Comparison of ENCODE assay signal across 9 cellular contexts in the genomic region with DNA sequence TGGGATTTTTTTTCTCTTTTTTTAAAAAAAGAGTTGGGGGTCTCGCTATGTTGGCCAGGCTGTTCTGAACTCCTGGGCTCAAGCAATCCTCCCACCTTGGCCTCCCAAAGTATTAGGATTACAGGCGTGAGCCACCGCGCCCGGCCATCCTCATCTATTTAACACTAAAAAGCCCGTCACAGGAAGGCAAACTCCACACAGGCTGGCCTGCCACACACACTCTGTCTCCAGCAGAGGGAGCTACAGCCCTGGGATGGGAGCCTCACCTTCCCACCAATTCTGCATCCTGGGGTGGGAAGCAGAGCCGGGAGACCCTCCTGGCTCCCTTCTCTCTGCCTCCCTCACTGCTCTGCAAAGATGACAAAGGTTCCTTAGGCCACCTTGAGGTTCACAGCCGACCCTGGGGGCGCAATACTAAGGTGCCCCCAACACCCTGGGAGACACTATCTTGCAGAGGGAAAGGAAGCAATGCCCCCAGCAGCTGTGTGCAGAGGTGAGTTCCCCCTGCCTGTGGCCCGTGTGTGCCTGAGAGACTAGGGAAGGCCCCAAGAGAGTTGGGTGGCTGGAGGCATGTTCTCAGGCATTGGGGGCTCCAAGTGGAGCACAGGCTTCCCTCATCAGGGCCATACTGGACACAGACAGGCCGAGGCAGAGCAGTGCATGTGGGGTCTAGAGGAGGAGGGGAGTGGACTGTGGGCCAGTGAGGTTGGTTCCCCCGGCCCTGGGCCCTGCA. TPM values are rescaled to one million over a fixed set of nuclear protein-coding genes. Genes with fewer than 3 reads are reported as not detected.
A peak's percentile ranks its signal among the peaks of the same experiment; 100 is the strongest.
DNase-seq lines count a peak whose midpoint lies in the region; ATAC-seq, FAIRE-seq and TF ChIP-seq lines count a peak whose summit lies in the region.
"Had no signal": no experiment of that assay in that cellular context is flagged by ENCODE, and none has a peak within 500 bp of the region (broad histone marks: within the 10 kb centered on the region; RNA-seq: fewer than 3 reads in every experiment).

No MANE protein-coding gene starts in this region.

- no peak overlapping the region for H2BK5ac ChIP-seq in H9 (ENCODE audit: insufficient read length, low read length)

- H3K9ac ChIP-seq in H9 (ENCODE audit: extremely low read depth, insufficient read length, low read length) (no peak overlapping the region), SK-N-SH (no peak overlapping the region)

- H3K9me3 ChIP-seq in Caco-2: no peaks in the 10 kb centered on the region
- no peaks in the 10 kb centered on the region for H3K9me3 ChIP-seq in H9 (ENCODE audit: control insufficient read depth, low read depth, low read length)
- no peaks in the 10 kb centered on the region for H3K9me3 ChIP-seq in SK-N-SH
- H3K9me3 ChIP-seq in esophagus squamous epithelium: no peaks in the 10 kb centered on the region
- H3K9me3 ChIP-seq in pancreas: no peaks in the 10 kb centered on the region

- H2AFZ ChIP-seq in H9 (ENCODE audit: low read length) (no peak overlapping the region), SK-N-SH (ENCODE audit: low read depth) (no peak overlapping the region)

- WGBS in H9 (ENCODE audit: extremely low coverage, insufficient read length, low lambda C conversion rate): no CpG with 5 or more reads among the region's 12 CpGs
- WGBS in SK-N-SH (ENCODE audit: low lambda C conversion rate): 76% methylated on average over 12 of the region's 12 CpGs
- 54 to 63% methylated on average over 5 to 10 of the region's 12 CpGs for whole genome bisulfite sequencing in esophagus squamous epithelium, 2 donors
- 73 to 81% methylated on average over 12 of the region's 12 CpGs for WGBS in pancreas, 2 donors

- POLR2A ChIA-PET in Caco-2 (lab: Charles Lee) (no interaction called here), SK-N-SH (lab: Yijun Ruan, JAX) (no interaction called here)

- no peak overlapping the region for H2BK20ac ChIP-seq in H9 (ENCODE audit: low read depth, low read length, poor library complexity, severe bottlenecking)

- H3K4me1 Mint-ChIP-seq in Caco-2 (ENCODE audit: low read depth, unreplicated experiment) (no peaks in the 10 kb centered on the region), H9 (peaks cover 17 to 23% of the 10 kb centered on the region in 2 experiments)

- H3K27me3 Mint-ChIP-seq in Caco-2 (ENCODE audit: insufficient read depth, unreplicated experiment) (no peaks in the 10 kb centered on the region), H9 (ENCODE audit: low read depth) (no peaks in the 10 kb centered on the region)
- H3K27me3 Mint-ChIP-seq: naive B cell had no signal

- peak; percentile 39 to 82 for TF ChIP-seq CTCF in Caco-2 (IDR thresholded peaks at IDR 0.05; ENCODE audit: insufficient read depth in 1 of 2, low read depth in 1 of 2, low read length in 1 of 2, severe bottlenecking in 1 of 2, unreplicated experiment in 1 of 2)
- TF ChIP-seq CTCF in H9 (conservative IDR thresholded peaks at IDR 0.05): peak; percentile 96
- peak; percentile 86 for TF ChIP-seq CTCF in SK-N-SH (IDR thresholded peaks at IDR 0.05)
- TF ChIP-seq CTCF in esophagus squamous epithelium (IDR thresholded peaks at IDR 0.05): peak in 5 of 6 experiments; percentile 49 to 71 (median 57)
- peak; percentile 22 to 62 (median 49) for TF ChIP-seq CTCF in pancreas (IDR thresholded peaks at IDR 0.05)

- H3K4me3 Mint-ChIP-seq in Caco-2 (ENCODE audit: unreplicated experiment) (no peak overlapping the region), H9 (no peak overlapping the region)
- H3K4me3 Mint-ChIP-seq: naive B cell had no signal

- no peak overlapping the region for H3K18ac ChIP-seq in H9 (ENCODE audit: insufficient read length, low read depth, low read length)

- CTCF ChIA-PET in Caco-2 (lab: Charles Lee) (interaction anchor here (0.6 to 1.5 kb wide), 6 partner anchors 27 to 872 kb away, joined by 3 to 10 read pairs (median 4); partner anchors contain the start of genes ELAVL1, SNAPC2 and TIMM44), SK-N-SH (lab: Yijun Ruan, JAX) (interaction anchor here (0.7 to 9.1 kb wide), 25 partner anchors 7 to 282 kb away, joined by 3 to 81 read pairs (median 5); partner anchors contain the start of genes ELAVL1 and TIMM44)

- H3K27me3 ChIP-seq in Caco-2 (replicated peaks; ENCODE audit: control insufficient read depth, insufficient read depth, low read length): no peaks in the 10 kb centered on the region
- H3K27me3 ChIP-seq in H9 (ENCODE audit: insufficient read depth, low read length): no peaks in the 10 kb centered on the region
- H3K27me3 ChIP-seq in SK-N-SH (ENCODE audit: insufficient read depth): no peaks in the 10 kb centered on the region
- H3K27me3 ChIP-seq in esophagus squamous epithelium: no peaks in the 10 kb centered on the region
- H3K27me3 ChIP-seq in pancreas: no peaks in the 10 kb centered on the region

- H3K4me2 ChIP-seq in H9 (ENCODE audit: insufficient read depth, insufficient read length, low read length) (no peak overlapping the region), SK-N-SH (no peak overlapping the region)

- H3K9me2 ChIP-seq in SK-N-SH: no peaks in the 10 kb centered on the region

- H3K4me3 ChIP-seq in Caco-2 (ENCODE audit: low read depth, low read length) (no peak overlapping the region), SK-N-SH (ENCODE audit: low read depth in 2 of 2, low read length in 1 of 2) (no peak overlapping the region; a peak in 1 of 4 replicates), esophagus squamous epithelium (no peak overlapping the region), pancreas (no peak overlapping the region)

- no peak overlapping the region for H4K8ac ChIP-seq in H9 (replicated peaks; ENCODE audit: insufficient read length, low read depth, low read length)

- H3K79me1 ChIP-seq in H9 (ENCODE audit: insufficient read depth, low read depth, low read length, poor library complexity, severe bottlenecking): no peaks in the 10 kb centered on the region

- H3K4me1 ChIP-seq in Caco-2 (no peaks in the 10 kb centered on the region), H9 (ENCODE audit: insufficient read depth, low read length) (no peaks in the 10 kb centered on the region), SK-N-SH (ENCODE audit: control insufficient read depth in 1 of 2, insufficient read depth in 2 of 2, low read depth in 1 of 2, low read length in 1 of 2) (no peaks in the 10 kb centered on the region), esophagus squamous epithelium (no peaks in the 10 kb centered on the region), pancreas (no peaks in the 10 kb centered on the region)

- H4K91ac ChIP-seq in H9 (ENCODE audit: insufficient read length, low read depth, low read length): no peak overlapping the region

- no peak overlapping the region for H2BK12ac ChIP-seq in H9 (ENCODE audit: insufficient read length, low read depth, low read length)

- no peaks in the 10 kb centered on the region for H3F3A ChIP-seq in SK-N-SH (replicated peaks; ENCODE audit: insufficient read depth)

- no peak overlapping the region for H2AK5ac ChIP-seq in H9 (ENCODE audit: insufficient read length, low read length)

- no peaks in the 10 kb centered on the region for H3K23me2 ChIP-seq in H9 (ENCODE audit: insufficient read length, low read depth, low read length, poor library complexity, severe bottlenecking)

- no peak overlapping the region for H2BK120ac ChIP-seq in H9 (ENCODE audit: low read depth, low read length, poor library complexity, severe bottlenecking)

- intact Hi-C loops in Caco-2 (cut with micrococcal nuclease; ENCODE audit: unreplicated experiment) (no loop called here), esophagus squamous epithelium (cut with DNase I) (no loop called here), pancreas (cut with DNase I) (no loop called here)

- no peak overlapping the region for H3K4ac ChIP-seq in H9 (ENCODE audit: low read depth, low read length)

- H3K79me2 ChIP-seq in H9 (ENCODE audit: insufficient read depth, low read length) (no peaks in the 10 kb centered on the region), SK-N-SH (ENCODE audit: insufficient read depth) (peaks cover 5% of the 10 kb centered on the region; the same call in 1 of the 2 replicates)

- H3K36me3 Mint-ChIP-seq in Caco-2 (ENCODE audit: insufficient read depth, unreplicated experiment): peaks cover 80% of the 10 kb centered on the region
- peaks cover 35 to 78% (median 63%) of the 10 kb centered on the region in 3 experiments for H3K36me3 Mint-ChIP-seq in H9 (ENCODE audit: insufficient read depth in 1 of 3, low read depth in 3 of 3)

- H3K23ac ChIP-seq in H9 (ENCODE audit: insufficient read length, low read depth, low read length): no peak overlapping the region

- H3K27ac ChIP-seq in H9 (ENCODE audit: insufficient read length, low read depth, low read length): no peak overlapping the region
- no peak overlapping the region for H3K27ac ChIP-seq in SK-N-SH (ENCODE audit: low read depth in 2 of 2, low read length in 1 of 2)
- H3K27ac ChIP-seq in esophagus squamous epithelium: no peak overlapping the region
- H3K27ac ChIP-seq in pancreas: no peak overlapping the region

- no peak for FAIRE-seq in pancreas (lab: Jason Lieb, UNC)

- no peak for TF ChIP-seq EP300 in SK-N-SH (IDR thresholded peaks at IDR 0.05; ENCODE audit: borderline replicate concordance in 1 of 2, low read depth in 1 of 2, low read length in 1 of 2)

- no peaks in the 10 kb centered on the region for H4K20me1 ChIP-seq in H9 (ENCODE audit: control insufficient read depth, insufficient read depth, insufficient read length)
- H4K20me1 ChIP-seq in SK-N-SH (ENCODE audit: insufficient read depth): peaks cover 13% of the 10 kb centered on the region

- H3K27ac Mint-ChIP-seq in Caco-2 (ENCODE audit: unreplicated experiment) (no peak overlapping the region), H9 (peak overlapping the region; percentile 55 to 90 (median 73); a peak in 5 of 7 replicates)

- no peak overlapping the region for H2BK15ac ChIP-seq in H9 (ENCODE audit: low read depth, low read length)

- H3K36me3 ChIP-seq in Caco-2 (ENCODE audit: control insufficient read depth, insufficient read depth, low read length) (peaks cover 1% of the 10 kb centered on the region; the same call in 1 of the 2 replicates), SK-N-SH (replicated peaks in 1 of 2; ENCODE audit: control insufficient read depth in 1 of 2, insufficient read depth in 2 of 2, low read length in 1 of 2) (peaks cover 24 to 56% of the 10 kb centered on the region in 2 experiments), esophagus squamous epithelium (peaks cover 31 to 100% (median 40%) of the 10 kb centered on the region in 3 donors), pancreas (peaks cover 0 to 26% (median 3%) of the 10 kb centered on the region in 3 donors)

- no peak overlapping the region for H3T11ph ChIP-seq in H9 (ENCODE audit: low read length)

- TF ChIP-seq RAD21 in SK-N-SH (IDR thresholded peaks at IDR 0.05; ENCODE audit: low read length): peak; percentile 66

- no peak overlapping the region for H4K5ac ChIP-seq in H9 (ENCODE audit: insufficient read length, low read depth, low read length)

- DNase-seq in Caco-2 (peak; percentile 51 to 68), H9 (peak; percentile 84), SK-N-SH (peak; percentile 81), esophagus squamous epithelium (lab: John Stamatoyannopoulos, UW) (no peak), pancreas (peak in 3 of 6 donors; percentile 32 to 43 (median 37)), SIG-M5 treated with dmso at 0.1 percent for 504 hours (lab: John Stamatoyannopoulos, UW; ENCODE audit: unreplicated experiment) (no peak)
- DNase-seq: naive B cell had no signal

- peak in 3 of 4 donors; percentile 60 to 72 (median 70) for ATAC-seq in pancreas
- ATAC-seq in GM21381 (IDR thresholded peaks at IDR 0.05; ENCODE audit: unreplicated experiment): no peak
- no peak for ATAC-seq in HG03097 (IDR thresholded peaks at IDR 0.05; ENCODE audit: low FRiP score, unreplicated experiment)

- no peak overlapping the region for H3K56ac ChIP-seq in H9 (ENCODE audit: insufficient read length, low read depth, low read length)

- no peak for TF ChIP-seq POLR2A in esophagus squamous epithelium (IDR thresholded peaks at IDR 0.05)

- no peaks in the 10 kb centered on the region for H3K9me3 Mint-ChIP-seq in Caco-2 (ENCODE audit: unreplicated experiment)
- H3K9me3 Mint-ChIP-seq in H9: no peaks in the 10 kb centered on the region
- H3K9me3 Mint-ChIP-seq: naive B cell had no signal

- BruUV-seq in Caco-2 (replicated peaks; lab: Mats Ljungman, UMichigan): no TSS peak

- H3K14ac ChIP-seq in H9 (ENCODE audit: insufficient read depth, low read length): no peak overlapping the region

RNA-seq across cellular contexts. Expression of gene TIMM44, which starts 27.4 kb away (rescaled TPM):
- 129 and 146 TPM in 2 replicates for total RNA-seq in Caco-2 (2022)
- 114 and 122 TPM in 2 replicates for total RNA-seq in H9 (2021)
- 49.7 and 50.9 TPM in 2 replicates for polyA plus RNA-seq in SK-N-SH (2012; rRNA removed)
- polyA plus RNA-seq in SK-N-SH (2012; cell fraction: cytosol; rRNA removed): 37.0 and 38.1 TPM in 2 replicates
- polyA plus RNA-seq in SK-N-SH (2012; cell fraction: nucleus; rRNA removed): 97.2 and 112 TPM in 2 replicates
- total RNA-seq in esophagus squamous epithelium: 10 to 100 TPM; 36.4 to 52.6 (median 45.5) TPM
- total RNA-seq in pancreas: 10 to 100 TPM; 19.8 to 51.4 (median 24.7) TPM
- 10 to 100 TPM; 78.0 to 83.1 TPM for polyA plus RNA-seq in pancreas

RNA-seq across cellular contexts. Expression of gene ELAVL1, which starts 34.6 kb away (rescaled TPM):
- total RNA-seq in Caco-2 (2022) (117 and 118 TPM in 2 replicates), H9 (2021) (147 and 149 TPM in 2 replicates), esophagus squamous epithelium (10 to 100 TPM; 25.7 to 44.6 (median 34.5) TPM), pancreas (10 to 100 TPM; 17.9 to 38.4 (median 28.7) TPM)
- polyA plus RNA-seq in SK-N-SH (2012; rRNA removed) (41.7 and 49.6 TPM in 2 replicates), pancreas (10 to 100 TPM in 1 of 2 donors, 1 to 10 TPM in 1; 6.6 to 18.2 TPM)
- polyA plus RNA-seq in SK-N-SH (2012; cell fraction: cytosol; rRNA removed): 53.5 and 64.4 TPM in 2 replicates
- polyA plus RNA-seq in SK-N-SH (2012; cell fraction: nucleus; rRNA removed): 36.8 and 42.3 TPM in 2 replicates

RNA-seq across cellular contexts. Expression of gene CTXN1, which starts 44.9 kb away (rescaled TPM):
- 7.4 and 9.1 TPM in 2 replicates for total RNA-seq in Caco-2 (2022)
- 22.7 and 24.5 TPM in 2 replicates for total RNA-seq in H9 (2021)
- 28.3 and 53.8 TPM in 2 replicates for polyA plus RNA-seq in SK-N-SH (2012; rRNA removed)
- polyA plus RNA-seq in SK-N-SH (2012; cell fraction: cytosol; rRNA removed): 26.2 and 42.1 TPM in 2 replicates
- 29.2 and 60.3 TPM in 2 replicates for polyA plus RNA-seq in SK-N-SH (2012; cell fraction: nucleus; rRNA removed)
- total RNA-seq in esophagus squamous epithelium: 1 to 10 TPM in 1 of 4 donors, under 1 TPM in 2, not detected in 1; 0.35 to 2.7 (median 0.75) TPM
- total RNA-seq in pancreas: 1 to 10 TPM in 4 of 6 donors, under 1 TPM in 2; 0.67 to 5.1 (median 1.5) TPM
- polyA plus RNA-seq in pancreas: 1 to 10 TPM; 1.7 to 2.3 TPM

RNA-seq across cellular contexts. Expression of gene SNAPC2, which starts 50.7 kb away (rescaled TPM):
- total RNA-seq in Caco-2 (2022): 8.8 and 10.4 TPM in 2 replicates
- 17.1 and 17.8 TPM in 2 replicates for total RNA-seq in H9 (2021)
- polyA plus RNA-seq in SK-N-SH (2012; rRNA removed): 29.7 and 38.7 TPM in 2 replicates
- polyA plus RNA-seq in SK-N-SH (2012; cell fraction: cytosol; rRNA removed): 15.2 and 23.9 TPM in 2 replicates
- 26.0 and 28.6 TPM in 2 replicates for polyA plus RNA-seq in SK-N-SH (2012; cell fraction: nucleus; rRNA removed)
- total RNA-seq in esophagus squamous epithelium: 10 to 100 TPM in 1 of 4 donors, 1 to 10 TPM in 3; 6.2 to 10.9 (median 6.4) TPM
- total RNA-seq in pancreas: 10 to 100 TPM in 1 of 6 donors, 1 to 10 TPM in 5; 4.9 to 11.3 (median 6.7) TPM
- polyA plus RNA-seq in pancreas: 10 to 100 TPM; 10.6 to 12.0 TPM

RNA-seq across cellular contexts. Expression of gene TGFBR3L, which starts 56.3 kb away (rescaled TPM):
- total RNA-seq in Caco-2 (2022): 9.8 and 10.8 TPM in 2 replicates
- 5.5 and 6.5 TPM in 2 replicates for total RNA-seq in H9 (2021)
- polyA plus RNA-seq in SK-N-SH (2012; rRNA removed): 0.78 and 0.87 TPM in 2 replicates
- 0.71 and 0.79 TPM in 2 replicates for polyA plus RNA-seq in SK-N-SH (2012; cell fraction: cytosol; rRNA removed)
- 2.3 and 5.0 TPM in 2 replicates for polyA plus RNA-seq in SK-N-SH (2012; cell fraction: nucleus; rRNA removed)
- not detected for total RNA-seq in esophagus squamous epithelium
- 1 to 10 TPM in 1 of 6 donors, under 1 TPM in 4, not detected in 1; 0.16 to 1.1 (median 0.52) TPM for total RNA-seq in pancreas
- 1 to 10 TPM in 1 of 2 donors, not detected in 1; 2.2 TPM for polyA plus RNA-seq in pancreas

Comparison
In these comparisons a context has a peak if more than half of its experiments do, and no peak if none do; other contexts are left out.
1. DNase-seq: peak in Caco-2 (2 of 2), H9 (single experiment) and SK-N-SH (single experiment); none in esophagus squamous epithelium (single experiment) and SIG-M5 treated with dmso at 0.1 percent for 504 hours (single experiment).
2. ATAC-seq: peak in pancreas (3 of 4); none in GM21381 (single experiment) and HG03097 (single experiment).
3. Peak in every context shown above with its lines, with median percentiles within 50 percentile points of each other: CTCF ChIP-seq.